Comparison of ENCODE assay signal across 1 cellular context in genomic region chr7:5452470-5452899, GRCh38.
TF ChIP-seq lines count a peak whose summit lies in the region.

No MANE protein-coding gene starts in this region.

TF ChIP-seq in SK-N-SH, 30 proteins besides CTCF, POLR2A, EP300 and RAD21 (continued from another document):
- TF ChIP-seq, protein P1, sequence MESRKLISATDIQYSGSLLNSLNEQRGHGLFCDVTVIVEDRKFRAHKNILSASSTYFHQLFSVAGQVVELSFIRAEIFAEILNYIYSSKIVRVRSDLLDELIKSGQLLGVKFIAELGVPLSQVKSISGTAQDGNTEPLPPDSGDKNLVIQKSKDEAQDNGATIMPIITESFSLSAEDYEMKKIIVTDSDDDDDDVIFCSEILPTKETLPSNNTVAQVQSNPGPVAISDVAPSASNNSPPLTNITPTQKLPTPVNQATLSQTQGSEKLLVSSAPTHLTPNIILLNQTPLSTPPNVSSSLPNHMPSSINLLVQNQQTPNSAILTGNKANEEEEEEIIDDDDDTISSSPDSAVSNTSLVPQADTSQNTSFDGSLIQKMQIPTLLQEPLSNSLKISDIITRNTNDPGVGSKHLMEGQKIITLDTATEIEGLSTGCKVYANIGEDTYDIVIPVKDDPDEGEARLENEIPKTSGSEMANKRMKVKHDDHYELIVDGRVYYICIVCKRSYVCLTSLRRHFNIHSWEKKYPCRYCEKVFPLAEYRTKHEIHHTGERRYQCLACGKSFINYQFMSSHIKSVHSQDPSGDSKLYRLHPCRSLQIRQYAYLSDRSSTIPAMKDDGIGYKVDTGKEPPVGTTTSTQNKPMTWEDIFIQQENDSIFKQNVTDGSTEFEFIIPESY (IDR thresholded peaks at IDR 0.05; ENCODE audit: borderline replicate concordance, low read depth), result no peak
- TF ChIP-seq, protein P2, sequence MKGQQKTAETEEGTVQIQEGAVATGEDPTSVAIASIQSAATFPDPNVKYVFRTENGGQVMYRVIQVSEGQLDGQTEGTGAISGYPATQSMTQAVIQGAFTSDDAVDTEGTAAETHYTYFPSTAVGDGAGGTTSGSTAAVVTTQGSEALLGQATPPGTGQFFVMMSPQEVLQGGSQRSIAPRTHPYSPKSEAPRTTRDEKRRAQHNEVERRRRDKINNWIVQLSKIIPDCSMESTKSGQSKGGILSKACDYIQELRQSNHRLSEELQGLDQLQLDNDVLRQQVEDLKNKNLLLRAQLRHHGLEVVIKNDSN (IDR thresholded peaks at IDR 0.05; ENCODE audit: borderline replicate concordance, low read depth), result no peak
- TF ChIP-seq TCF12 (IDR thresholded peaks at IDR 0.05) (no peak), TEAD4 (IDR thresholded peaks at IDR 0.05; ENCODE audit: borderline replicate concordance, insufficient read depth) (no peak), FOXJ3 (CRISPR knock-in tag; IDR thresholded peaks at IDR 0.05) (no peak), POLR2AphosphoS5 (IDR thresholded peaks at IDR 0.05; ENCODE audit: low read depth, low read length) (no peak), SIN3A (IDR thresholded peaks at IDR 0.05; ENCODE audit: borderline replicate concordance, low read depth, low read length) (no peak), IRF3 (IDR thresholded peaks at IDR 0.05; ENCODE audit: low read depth, low read length) (no peak), FOSL2 (IDR thresholded peaks at IDR 0.05; ENCODE audit: borderline replicate concordance, low read depth) (no peak), EZH2phosphoT487 (IDR thresholded peaks at IDR 0.05; ENCODE audit: borderline replicate concordance, low read depth) (no peak)
